Comparison of ENCODE assay signal across 8 cellular contexts in the genomic region with DNA sequence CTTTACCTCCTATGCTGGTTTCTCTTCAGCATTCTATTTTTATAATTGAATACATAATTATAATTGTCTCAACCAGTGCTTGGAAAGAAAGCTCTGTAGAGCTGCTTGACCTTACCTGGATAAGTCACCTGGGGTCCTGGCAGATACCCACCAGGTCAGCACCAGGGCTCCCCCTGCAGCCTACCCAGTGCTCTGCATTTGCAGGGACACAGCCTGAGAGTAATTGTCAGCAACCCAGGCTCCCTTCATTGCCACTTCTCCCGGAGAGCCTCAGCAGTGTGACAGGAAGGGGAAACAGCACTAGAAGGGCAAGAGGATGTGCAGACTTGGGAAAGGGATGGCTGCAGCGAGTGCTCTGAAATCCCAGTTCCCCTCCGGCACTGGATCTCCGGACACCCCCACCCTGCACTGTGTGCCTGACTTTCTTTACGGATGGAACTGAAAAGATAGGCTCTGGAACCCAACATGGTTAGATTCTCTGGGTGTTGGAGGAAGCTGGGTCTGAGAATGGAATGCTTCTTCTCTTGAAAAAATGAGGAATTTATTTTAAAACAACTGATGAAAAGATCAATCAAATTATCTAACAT. TPM values are rescaled to one million over a fixed set of nuclear protein-coding genes. Genes with fewer than 3 reads are reported as not detected.
DNase-seq lines count a peak whose midpoint lies in the region; ATAC-seq and TF ChIP-seq lines count a peak whose summit lies in the region.
"Had no signal": no experiment of that assay in that cellular context is flagged by ENCODE, and none has a peak within 500 bp of the region (broad histone marks: within the 10 kb centered on the region; RNA-seq: fewer than 3 reads in every experiment).

No MANE protein-coding gene starts in this region.

- intact Hi-C loops in activated naive CD4-positive, alpha-beta T cell treated with anti-CD3 and anti-CD28 coated beads for 36 hours (cut with micrococcal nuclease), result loop anchor here (5.0 kb wide), 1 partner anchor 82 kb away; no protein-coding TSS in a partner anchor
- intact Hi-C loops in lower lobe of right lung (cut with DNase I), result no loop called here

- no peaks in the 10 kb centered on the region for H3K9me3 Mint-ChIP-seq in activated naive CD4-positive, alpha-beta T cell treated with anti-CD3 and anti-CD28 coated beads for 36 hours

- H3K4me3 Mint-ChIP-seq in activated naive CD4-positive, alpha-beta T cell treated with anti-CD3 and anti-CD28 coated beads for 36 hours, result no peak overlapping the region

- H3K4me1 Mint-ChIP-seq in activated naive CD4-positive, alpha-beta T cell treated with anti-CD3 and anti-CD28 coated beads for 36 hours (ENCODE audit: low read depth), result peaks cover 2% of the 10 kb centered on the region

- H3K4me1 ChIP-seq in DOHH2 (ENCODE audit: control insufficient read depth, low read length), result peaks cover 3% of the 10 kb centered on the region; the same call in 1 of the 2 replicates
- no peaks in the 10 kb centered on the region for H3K4me1 ChIP-seq in lower lobe of right lung

- H3K27me3 ChIP-seq in DOHH2 (ENCODE audit: control insufficient read depth, low read length), result peaks cover 15% of the 10 kb centered on the region
- no peaks in the 10 kb centered on the region for H3K27me3 ChIP-seq in lower lobe of right lung (ENCODE audit: low read depth)

- H3K36me3 ChIP-seq in DOHH2 (ENCODE audit: control insufficient read depth, low read length) (no peaks in the 10 kb centered on the region), lower lobe of right lung (no peaks in the 10 kb centered on the region)

- CTCF ChIA-PET in activated naive CD4-positive, alpha-beta T cell treated with anti-CD3 and anti-CD28 coated beads for 36 hours (lab: Charles Lee), result interaction anchor here (0.6 to 2.9 kb wide), 6 partner anchors 10 to 1962 kb away, joined by 3 to 10 read pairs (median 4); a partner anchor contains a TSS

- no peaks in the 10 kb centered on the region for H3F3A ChIP-seq in DOHH2 (ENCODE audit: control insufficient read depth, insufficient read depth)

- H3K9me2 ChIP-seq in DOHH2 (replicated peaks; ENCODE audit: control insufficient read depth, low read length), result no peaks in the 10 kb centered on the region

- TF ChIP-seq CTCF in DOHH2 (IDR thresholded peaks at IDR 0.05; ENCODE audit: low read depth, low read length, poor library complexity, severe bottlenecking) (peak; percentile 83), NB4 (IDR thresholded peaks at IDR 0.05; ENCODE audit: low read depth, low read length) (peak; percentile 91), lower lobe of right lung (IDR thresholded peaks at IDR 0.05) (peak; percentile 42)

- H3K27me3 Mint-ChIP-seq in activated naive CD4-positive, alpha-beta T cell treated with anti-CD3 and anti-CD28 coated beads for 36 hours (ENCODE audit: low read depth), result peaks cover 5% of the 10 kb centered on the region

- peak; percentile 53 for DNase-seq in NB4 (ENCODE audit: low read depth)
- DNase-seq in activated naive CD4-positive, alpha-beta T cell treated with anti-CD3 and anti-CD28 coated beads for 36 hours, result peak; percentile 48
- DNase-seq in lower lobe of right lung, result no peak
- no peak for DNase-seq in cerebellum (ENCODE audit: low spot score)
- no peak for DNase-seq in dedifferentiated amniotic fluid mesenchymal stem cell (ENCODE audit: extremely low spot score)

- H3K9me3 ChIP-seq in DOHH2 (ENCODE audit: control insufficient read depth, insufficient read depth, low read length) (no peaks in the 10 kb centered on the region; the same call in 1 of the 2 replicates), lower lobe of right lung (no peaks in the 10 kb centered on the region)

- H4K20me1 ChIP-seq in DOHH2 (ENCODE audit: control insufficient read depth, insufficient read depth, low read depth, low read length), result no peaks in the 10 kb centered on the region

- ATAC-seq in GM21367 (IDR thresholded peaks at IDR 0.05; ENCODE audit: unreplicated experiment) (peak; percentile 81), lower lobe of right lung (peak; percentile 59 to 68)

- no peaks in the 10 kb centered on the region for H3K36me3 Mint-ChIP-seq in activated naive CD4-positive, alpha-beta T cell treated with anti-CD3 and anti-CD28 coated beads for 36 hours (ENCODE audit: low read depth)

- TF ChIP-seq POLR2A in NB4 (IDR thresholded peaks at IDR 0.05; ENCODE audit: extremely low read depth, insufficient read length), result no peak

- H3K4me3 ChIP-seq in DOHH2 (ENCODE audit: low read length) (no peak overlapping the region), NB4 (ENCODE audit: low read depth, low read length) (no peak overlapping the region), lower lobe of right lung (no peak overlapping the region)

- H3K27ac ChIP-seq in DOHH2 (ENCODE audit: low read depth, low read length), result no peak overlapping the region
- H3K27ac ChIP-seq in lower lobe of right lung, result no peak overlapping the region

- peak overlapping the region; percentile 24; the same call in 1 of the 2 replicates for H3K4me2 ChIP-seq in DOHH2 (ENCODE audit: low read length)

- no peak overlapping the region for H3K27ac Mint-ChIP-seq in activated naive CD4-positive, alpha-beta T cell treated with anti-CD3 and anti-CD28 coated beads for 36 hours

- no peaks in the 10 kb centered on the region for H3K79me2 ChIP-seq in DOHH2 (ENCODE audit: control insufficient read depth, low read length)

RNA-seq across cellular contexts. Expression of a gene that starts 11.4 kb away (rescaled TPM):
- not detected for total RNA-seq in activated naive CD4-positive, alpha-beta T cell treated with anti-CD3 and anti-CD28 coated beads for 36 hours
- not detected for total RNA-seq in lower lobe of right lung
- total RNA-seq in cerebellum, result not detected
- total RNA-seq: T-helper 1 cell treated with Interleukin-12 subunit alpha and Interleukin-12 subunit beta and Interleukin-4 antibody, amounts not matched to agents 30 ng/mL and 1 ng/mL, for 36 hours had no signal

RNA-seq across cellular contexts. Expression of a gene that starts 22.6 kb away (rescaled TPM):
- total RNA-seq in activated naive CD4-positive, alpha-beta T cell treated with anti-CD3 and anti-CD28 coated beads for 36 hours, result 100 to 1,000 TPM; 184 to 211 TPM
- total RNA-seq in lower lobe of right lung, result 142 TPM
- total RNA-seq in cerebellum, result 62.8 TPM

RNA-seq across cellular contexts. Expression of a gene that starts 35.8 kb away (rescaled TPM):
- total RNA-seq in activated naive CD4-positive, alpha-beta T cell treated with anti-CD3 and anti-CD28 coated beads for 36 hours, result 1 to 10 TPM in 1 of 2 experiments, under 1 TPM in 1; 0.26 to 1.0 TPM
- total RNA-seq in lower lobe of right lung, result not detected
- 0.73 TPM for total RNA-seq in cerebellum

RNA-seq across cellular contexts. Expression of a gene that starts 41.1 kb away (rescaled TPM):
- total RNA-seq in activated naive CD4-positive, alpha-beta T cell treated with anti-CD3 and anti-CD28 coated beads for 36 hours, result 100 to 1,000 TPM; 109 to 115 TPM
- 88.6 TPM for total RNA-seq in lower lobe of right lung
- 71.7 TPM for total RNA-seq in cerebellum

RNA-seq across cellular contexts. Expression of a gene that starts 44.0 kb away (rescaled TPM):
- total RNA-seq in activated naive CD4-positive, alpha-beta T cell treated with anti-CD3 and anti-CD28 coated beads for 36 hours, result 10 to 100 TPM; 11.0 to 12.0 TPM
- total RNA-seq in lower lobe of right lung (17.4 TPM), cerebellum (10.4 TPM)

Comparison
In these comparisons a context has a peak if more than half of its experiments do, and no peak if none do; other contexts are left out.
1. DNase-seq: peak in NB4 (single experiment) and activated naive CD4-positive, alpha-beta T cell treated with anti-CD3 and anti-CD28 coated beads for 36 hours (single experiment); none in lower lobe of right lung (single experiment), cerebellum (single experiment) and dedifferentiated amniotic fluid mesenchymal stem cell (single experiment).
2. Peak in every context shown above with its lines, with median percentiles within 50 percentile points of each other: CTCF ChIP-seq.